In the genomic region with DNA sequence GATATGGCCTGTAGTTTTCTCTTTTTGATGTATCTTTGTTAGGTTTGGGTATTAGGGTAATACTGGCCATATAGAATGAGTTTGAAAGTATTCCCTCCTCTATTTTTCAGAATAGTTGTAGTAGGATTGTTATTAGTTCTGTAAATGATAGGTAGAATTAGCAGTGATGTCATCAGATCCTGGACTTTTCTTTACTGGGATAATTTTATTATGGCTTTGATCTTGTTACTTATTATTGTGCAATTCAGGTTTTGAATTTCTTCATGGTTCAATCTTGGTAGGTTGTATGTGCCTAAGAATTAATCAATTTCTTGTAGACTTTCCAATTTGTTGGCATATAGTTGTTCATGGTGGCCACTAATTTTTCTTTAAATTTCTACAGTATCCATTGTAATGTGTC, we compare ENCODE assay signal across 27 cellular contexts.
"Had no signal": no experiment of that assay in that cellular context is flagged by ENCODE, and none has a peak within 500 bp of the region (broad histone marks: within the 10 kb centered on the region; RNA-seq: fewer than 3 reads in every experiment).

No MANE protein-coding gene starts in this region.

- ATAC-seq: stimulated activated effector memory CD8-positive, alpha-beta T cell treated with anti-CD3 and anti-CD28 coated beads, Interleukin-12 subunit alpha, Interleukin-12 subunit beta, amount 100 ng/mL, for 72 hours; stimulated activated memory B cell treated with anti-CD40 and anti-IgM and Interleukin-4, amounts not matched to agents 10 μg/mL and 1 μg/mL and 100 μg/mL, for 72 hours; stimulated activated naive B cell treated with anti-CD40 and anti-IgM and Interleukin-4, amounts not matched to agents 10 μg/mL and 1 μg/mL and 100 μg/mL, for 72 hours; stimulated activated naive CD8-positive, alpha-beta T cell treated with anti-CD3 and anti-CD28 coated beads, Interleukin-15, amount 100 ng/mL, for 72 hours; stimulated activated naive CD8-positive, alpha-beta T cell treated with anti-CD3 and anti-CD28 coated beads, Interleukin-15, Interleukin-2, amounts not matched to agents 100 U/mL and 50 U/mL, for 24 hours; upper lobe of right lung had no signal

- H3K27ac ChIP-seq: stomach, suprapubic skin, testis, thoracic aorta, thyroid gland, tibial artery, tibial nerve, transverse colon, upper lobe of left lung, upper lobe of right lung, uterus, vagina had no signal

- H3K36me3 ChIP-seq: stomach, suprapubic skin, thoracic aorta, thyroid gland, tibial artery, tibial nerve, transverse colon, upper lobe of left lung, upper lobe of right lung, uterus, vagina had no signal

- DNase-seq: stimulated activated CD4-positive, alpha-beta T cell treated with anti-CD3 and anti-CD28 coated beads, Interleukin-2, amount 100 ng/mL, for 48 hours; stimulated activated CD4-positive, alpha-beta T cell treated with anti-CD3 and anti-CD28 coated beads, Interleukin-4, amount 100 ng/mL, for 1 hour; stimulated activated CD4-positive, alpha-beta T cell treated with anti-CD3 and anti-CD28 coated beads, Interleukin-4, amount 100 ng/mL, for 24 hours; stimulated activated CD4-positive, alpha-beta T cell treated with anti-CD3 and anti-CD28 coated beads, Interleukin-4, amount 100 ng/mL, for 4 hours; stimulated activated CD8-positive, alpha-beta memory T cell treated with anti-CD3 and anti-CD28 coated beads, Interleukin-4, amount 100 ng/mL, for 48 hours; stimulated activated naive B cell treated with anti-CD40 and anti-IgM and Interleukin-4, amounts not matched to agents 10 μg/mL and 1 μg/mL and 100 μg/mL, for 72 hours; stimulated activated naive CD4-positive, alpha-beta T cell; stimulated activated naive CD4-positive, alpha-beta T cell treated with Interleukin-2 at 50 U/mL for 16 hours; stimulated activated naive CD8-positive, alpha-beta T cell treated with anti-CD3 and anti-CD28 coated beads, Interleukin-15, amount 100 ng/mL, for 72 hours; stimulated activated naive CD8-positive, alpha-beta T cell treated with anti-CD3 and anti-CD28 coated beads, Interleukin-15, Interleukin-2, amounts not matched to agents 100 U/mL and 50 U/mL, for 24 hours; stomach; substantia nigra; testis; thyroid gland; tibial artery; transverse colon; trophoblast cell; upper lobe of left lung; upper lobe of right lung; uterus had no signal

- H3K4me1 ChIP-seq: stomach, suprapubic skin, testis, thyroid gland, tibial artery, tibial nerve, transverse colon, upper lobe of left lung, upper lobe of right lung, uterus, vagina had no signal

- FAIRE-seq: urothelium cell line had no signal

- H3K9me3 ChIP-seq: stomach, suprapubic skin, testis, thoracic aorta, thyroid gland, tibial artery, upper lobe of left lung, upper lobe of right lung, vagina had no signal

- H3K27me3 ChIP-seq: stomach, suprapubic skin, testis, thyroid gland, tibial artery, tibial nerve, transverse colon, upper lobe of left lung, upper lobe of right lung, uterus, vagina had no signal

- H3K4me3 ChIP-seq: stomach, suprapubic skin, testis, thoracic aorta, thyroid gland, tibial artery, tibial nerve, transverse colon, upper lobe of left lung, upper lobe of right lung, uterus, vagina had no signal
